In the genomic region with DNA sequence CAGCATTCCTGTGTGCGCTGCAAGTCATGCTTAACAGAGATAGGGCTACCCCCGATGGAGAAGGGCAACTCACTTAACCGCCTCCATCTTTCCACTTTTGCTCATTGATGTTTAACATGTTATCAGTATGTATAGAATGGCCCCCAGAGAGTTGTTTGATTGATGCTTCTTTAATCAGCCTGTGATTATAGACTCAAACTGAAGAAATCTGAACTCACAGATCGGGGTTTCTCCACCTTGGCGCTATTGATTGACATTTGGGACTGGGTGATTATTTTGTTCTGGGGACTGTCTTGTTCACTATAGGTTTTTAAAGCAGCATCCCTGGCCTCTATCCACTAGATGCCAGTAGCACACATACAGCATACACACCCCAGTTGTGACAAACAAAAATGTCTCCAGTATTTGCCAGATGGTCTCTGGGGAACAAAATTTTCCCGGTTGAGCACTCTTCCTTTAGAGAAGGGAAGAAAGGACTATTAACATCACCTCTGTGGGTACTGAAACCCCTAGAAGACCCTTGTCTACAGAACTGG, we compare ENCODE assay signal across 12 cellular contexts.
"Had no signal": no experiment of that assay in that cellular context is flagged by ENCODE, and none has a peak within 500 bp of the region (broad histone marks: within the 10 kb centered on the region; RNA-seq: fewer than 3 reads in every experiment).

No MANE protein-coding gene starts in this region.

- ATAC-seq: activated CD8-positive, alpha-beta T cell treated with anti-CD3 and anti-CD28 coated beads for 36 hours; heart right ventricle; left lung had no signal

- H3K27me3 Mint-ChIP-seq: activated CD8-positive, alpha-beta T cell treated with anti-CD3 and anti-CD28 coated beads for 36 hours had no signal

- H3K27ac ChIP-seq: breast epithelium, esophagus muscularis mucosa, heart right ventricle, left lung, neural progenitor cell, ovary had no signal

- H3K27ac Mint-ChIP-seq: activated CD8-positive, alpha-beta T cell treated with anti-CD3 and anti-CD28 coated beads for 36 hours; neural progenitor cell had no signal

- H3K9me3 Mint-ChIP-seq: activated CD8-positive, alpha-beta T cell treated with anti-CD3 and anti-CD28 coated beads for 36 hours; neural progenitor cell had no signal

- H3K4me3 Mint-ChIP-seq: activated CD8-positive, alpha-beta T cell treated with anti-CD3 and anti-CD28 coated beads for 36 hours; neural progenitor cell had no signal

- H3K4me3 ChIP-seq: breast epithelium, esophagus muscularis mucosa, heart right ventricle, left lung, neural progenitor cell, ovary had no signal

- DNase-seq: activated CD4-positive, alpha-beta T cell treated with anti-CD3 and anti-CD28 coated beads for 1 hour; activated CD8-positive, alpha-beta memory T cell treated with anti-CD3 and anti-CD28 coated beads, Interleukin-2, amount 50 U/mL, for 4 hours; activated CD8-positive, alpha-beta T cell treated with anti-CD3 and anti-CD28 coated beads for 36 hours; activated naive CD4-positive, alpha-beta T cell; aorta; heart right ventricle; left lung; ovary; stimulated activated CD4-positive, alpha-beta T cell treated with anti-CD3 and anti-CD28 coated beads, Interleukin-15, amount 100 ng/mL, for 24 hours had no signal

- H3K27me3 ChIP-seq: breast epithelium, esophagus muscularis mucosa, heart right ventricle, left lung, neural progenitor cell, ovary had no signal

- H3K36me3 ChIP-seq: breast epithelium, neural progenitor cell, ovary had no signal

- H3K4me1 ChIP-seq: breast epithelium, esophagus muscularis mucosa, heart right ventricle, left lung had no signal

- H3K9me3 ChIP-seq: breast epithelium, esophagus muscularis mucosa, heart right ventricle, left lung, ovary had no signal
